In the genomic region with DNA sequence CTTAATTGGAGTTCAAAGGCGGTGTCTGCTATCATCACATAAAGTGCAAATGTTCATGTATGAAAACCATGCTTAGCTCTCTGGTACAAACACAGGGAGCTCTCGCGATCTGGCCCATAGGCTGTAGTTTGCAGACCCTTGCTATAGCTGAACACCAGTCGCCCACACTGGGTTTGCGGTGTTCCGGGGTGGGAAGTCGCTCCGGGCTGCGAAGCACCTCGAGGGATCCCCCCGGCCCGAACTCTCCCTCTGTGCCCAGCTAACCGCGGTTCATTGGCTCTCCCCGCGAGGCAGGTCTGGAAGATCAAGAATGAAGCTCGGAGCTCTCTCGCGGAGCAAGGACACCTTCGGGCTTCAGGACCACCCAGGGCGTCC, we compare ENCODE assay signal across 8 cellular contexts. TPM values are rescaled to one million over a fixed set of nuclear protein-coding genes. Genes with fewer than 3 reads are reported as not detected.
DNase-seq lines count a peak whose midpoint lies in the region; ATAC-seq and TF ChIP-seq lines count a peak whose summit lies in the region.

No MANE protein-coding gene starts in this region.

- no TSS peak for BruUV-seq in OCI-LY7 (replicated peaks; lab: Mats Ljungman, UMichigan)

- H3K27ac ChIP-seq in DND-41 (ENCODE audit: low read length) (peak overlapping the region; percentile 78; the same call in 1 of the 2 replicates), GM23248 (no peak overlapping the region), OCI-LY7 (ENCODE audit: low read depth, low read length, poor library complexity, severe bottlenecking) (no peak overlapping the region), esophagus (ENCODE audit: low read depth in 2 of 2, low read length in 1 of 2) (no peak overlapping the region), parathyroid adenoma (no peak overlapping the region)

- in situ Hi-C loops in GM23248 (cut with MboI) = no loop called here

- POLR2A ChIA-PET in OCI-LY7 (lab: Charles Lee) = interaction anchor here (0.6 to 1.8 kb wide), 12 partner anchors 10 to 1076 kb away, joined by 3 to 6 read pairs (median 3); a partner anchor contains a TSS

- no peaks in the 10 kb centered on the region; the same call in 1 of the 2 replicates for H3K36me3 ChIP-seq in DND-41 (ENCODE audit: insufficient read depth, low read length)
- H3K36me3 ChIP-seq in GM23248 (ENCODE audit: low read depth) = no peaks in the 10 kb centered on the region
- H3K36me3 ChIP-seq in OCI-LY7 (ENCODE audit: insufficient read depth, low read length) = peaks cover 31% of the 10 kb centered on the region
- H3K36me3 ChIP-seq in esophagus (ENCODE audit: control insufficient read depth in 2 of 2, insufficient read depth in 2 of 2, low read length in 1 of 2) = no peaks in the 10 kb centered on the region
- no peaks in the 10 kb centered on the region for H3K36me3 ChIP-seq in parathyroid adenoma (ENCODE audit: control insufficient read depth, insufficient read depth, low read length)

- H3K27me3 ChIP-seq in DND-41 (ENCODE audit: insufficient read depth, low read length, poor library complexity) (peaks cover 6% of the 10 kb centered on the region), GM23248 (replicated peaks; ENCODE audit: insufficient read depth) (no peaks in the 10 kb centered on the region), esophagus (ENCODE audit: control insufficient read depth in 1 of 2, insufficient read depth in 2 of 2, low read length in 2 of 2) (no peaks in the 10 kb centered on the region), parathyroid adenoma (ENCODE audit: control insufficient read depth, insufficient read depth, low read length) (no peaks in the 10 kb centered on the region)

- intact Hi-C loops in OCI-LY7 (cut with micrococcal nuclease; ENCODE audit: unreplicated experiment) = no loop called here

- H3K4me2 ChIP-seq in DND-41 (ENCODE audit: insufficient read depth, low read length) (peak overlapping the region; percentile 91), GM23248 (ENCODE audit: unreplicated experiment) (peak overlapping the region; percentile 78), OCI-LY7 (ENCODE audit: low read length) (peak overlapping the region; percentile 98), parathyroid adenoma (ENCODE audit: low read length) (peak overlapping the region; percentile 75)

- ATAC-seq in DND-41 (ENCODE audit: insufficient read depth, low read depth) = peak; percentile 65

- peak overlapping the region; percentile 53 to 90; a peak in 3 of 4 replicates for H3K4me3 ChIP-seq in DND-41 (ENCODE audit: low read depth in 1 of 2, low read length in 2 of 2)
- H3K4me3 ChIP-seq in GM23248 = peak overlapping the region; percentile 89
- H3K4me3 ChIP-seq in OCI-LY7 (ENCODE audit: low read depth, low read length, poor library complexity, severe bottlenecking) = peak overlapping the region; percentile 91
- H3K4me3 ChIP-seq in esophagus (ENCODE audit: low read depth in 1 of 2, low read length in 2 of 2) = peak overlapping the region; percentile 56 to 90
- H3K4me3 ChIP-seq in parathyroid adenoma (ENCODE audit: low read depth, low read length) = peak overlapping the region; percentile 40

- H3K79me2 ChIP-seq in DND-41 (ENCODE audit: insufficient read depth, low read length) (peaks cover 46% of the 10 kb centered on the region), GM23248 (ENCODE audit: insufficient read depth) (no peaks in the 10 kb centered on the region), OCI-LY7 (ENCODE audit: insufficient read depth, low read depth, low read length) (peaks cover 36% of the 10 kb centered on the region), parathyroid adenoma (no peaks in the 10 kb centered on the region)

- H3K9me3 ChIP-seq in DND-41 (ENCODE audit: insufficient read depth, low read length, severe bottlenecking) = no peaks in the 10 kb centered on the region
- no peaks in the 10 kb centered on the region for H3K9me3 ChIP-seq in GM23248 (ENCODE audit: low read depth)
- H3K9me3 ChIP-seq in OCI-LY7 (ENCODE audit: low read length) = no peaks in the 10 kb centered on the region
- H3K9me3 ChIP-seq in esophagus (ENCODE audit: control insufficient read depth in 2 of 2, insufficient read depth in 1 of 2, low read depth in 1 of 2, low read length in 1 of 2) = peaks cover 0 to 4% of the 10 kb centered on the region in 2 donors
- H3K9me3 ChIP-seq in parathyroid adenoma (ENCODE audit: control insufficient read depth, low read length) = no peaks in the 10 kb centered on the region

- H4K20me1 ChIP-seq in DND-41 (ENCODE audit: insufficient read depth, low read length) (no peaks in the 10 kb centered on the region; the same call in 1 of the 2 replicates), GM23248 (ENCODE audit: insufficient read depth) (no peaks in the 10 kb centered on the region), OCI-LY7 (ENCODE audit: insufficient read depth, low read length) (no peaks in the 10 kb centered on the region)

- H3K9ac ChIP-seq in DND-41 (ENCODE audit: low read depth, low read length) (peak overlapping the region; percentile 88), GM23248 (peak overlapping the region; percentile 77), parathyroid adenoma (no peak overlapping the region)

- H3K4me1 ChIP-seq in DND-41 (ENCODE audit: insufficient read depth, low read length) = peaks cover 36% of the 10 kb centered on the region
- H3K4me1 ChIP-seq in GM23248 (ENCODE audit: insufficient read depth) = no peaks in the 10 kb centered on the region
- peaks cover 14% of the 10 kb centered on the region for H3K4me1 ChIP-seq in OCI-LY7 (ENCODE audit: insufficient read depth, low read length, poor library complexity, severe bottlenecking)
- H3K4me1 ChIP-seq in esophagus (ENCODE audit: control insufficient read depth in 2 of 2, insufficient read depth in 2 of 2, low read length in 1 of 2) = no peaks in the 10 kb centered on the region
- H3K4me1 ChIP-seq in parathyroid adenoma = no peaks in the 10 kb centered on the region

- H3K9me2 ChIP-seq in GM23248 (ENCODE audit: insufficient read depth) (no peaks in the 10 kb centered on the region), OCI-LY7 (ENCODE audit: insufficient read depth, low read length) (no peaks in the 10 kb centered on the region)

- WGBS in GM23248 (ENCODE audit: low coverage in 1 of 2, low lambda C conversion rate in 2 of 2, missing lambda C conversion rate in 2 of 2), 2 experiments = 10 to 15% methylated on average over 6 to 10 of the region's 21 CpGs
- 1 to 23% methylated on average over 20 to 21 of the region's 21 CpGs for WGBS in esophagus, 2 donors

- no peak for TF ChIP-seq CTCF in DND-41 (IDR thresholded peaks at IDR 0.05; ENCODE audit: borderline replicate concordance, extremely low read depth, low read length, poor library complexity, severe bottlenecking)
- no peak for TF ChIP-seq CTCF in OCI-LY7 (conservative IDR thresholded peaks at IDR 0.05; ENCODE audit: low read length)
- TF ChIP-seq CTCF in parathyroid adenoma (IDR thresholded peaks at IDR 0.05) = no peak

- no peaks in the 10 kb centered on the region for H3F3A ChIP-seq in GM23248 (ENCODE audit: insufficient read depth)

- CTCF ChIA-PET in OCI-LY7 (lab: Charles Lee; ENCODE audit: unreplicated experiment) = interaction anchor here (0.6 to 0.9 kb wide), 3 partner anchors 10 to 1178 kb away, joined by 3 to 17 read pairs (median 3); no protein-coding TSS in a partner anchor

- no peak for DNase-seq in DND-41
- no peak for DNase-seq in GM23248
- no peak for DNase-seq in OCI-LY7 (ENCODE audit: low spot score)
- no peak for DNase-seq in NCI-H2081 treated with DMSO at 0.1 percent for 48 hours (lab: John Stamatoyannopoulos, UW)
- no peak for DNase-seq in T-helper 9 cell
- DNase-seq in dedifferentiated amniotic fluid mesenchymal stem cell (ENCODE audit: extremely low spot score) = no peak

- peak overlapping the region; percentile 95 for H2AFZ ChIP-seq in DND-41 (ENCODE audit: low read depth, low read length)
- peak overlapping the region; percentile 94 for H2AFZ ChIP-seq in GM23248
- H2AFZ ChIP-seq in OCI-LY7 (ENCODE audit: low read length) = peak overlapping the region; percentile 91
- H2AFZ ChIP-seq in parathyroid adenoma = peak overlapping the region; percentile 83

RNA-seq across cellular contexts. Expression of a gene that starts 0.3 kb away (rescaled TPM):
- total RNA-seq in GM23248 (2014; rRNA removed; shearing (Covaris generic)) = 20.1 and 22.5 TPM in 2 replicates
- polyA plus RNA-seq in GM23248 (2016; fragmentation: Nextera tagmentation; extraction: Ambion mirVana) (20.6 and 21.1 TPM in 2 replicates), esophagus (10 to 100 TPM; 18.4 to 19.7 TPM)
- 57.5 and 58.5 TPM in 2 replicates for total RNA-seq in OCI-LY7 (2014; rRNA removed; shearing (Covaris generic))
- total RNA-seq in OCI-LY7 (2022) = 70.7 and 71.2 TPM in 2 replicates

Comparison
In these comparisons a context has a peak if more than half of its experiments do, and no peak if none do; other contexts are left out.
1. H3K4me3 ChIP-seq: peak in every context shown above with its lines; median percentile 91 in OCI-LY7; 89 in GM23248; 73 in esophagus; 72 in DND-41; 40 in parathyroid adenoma.